In the genomic region with DNA sequence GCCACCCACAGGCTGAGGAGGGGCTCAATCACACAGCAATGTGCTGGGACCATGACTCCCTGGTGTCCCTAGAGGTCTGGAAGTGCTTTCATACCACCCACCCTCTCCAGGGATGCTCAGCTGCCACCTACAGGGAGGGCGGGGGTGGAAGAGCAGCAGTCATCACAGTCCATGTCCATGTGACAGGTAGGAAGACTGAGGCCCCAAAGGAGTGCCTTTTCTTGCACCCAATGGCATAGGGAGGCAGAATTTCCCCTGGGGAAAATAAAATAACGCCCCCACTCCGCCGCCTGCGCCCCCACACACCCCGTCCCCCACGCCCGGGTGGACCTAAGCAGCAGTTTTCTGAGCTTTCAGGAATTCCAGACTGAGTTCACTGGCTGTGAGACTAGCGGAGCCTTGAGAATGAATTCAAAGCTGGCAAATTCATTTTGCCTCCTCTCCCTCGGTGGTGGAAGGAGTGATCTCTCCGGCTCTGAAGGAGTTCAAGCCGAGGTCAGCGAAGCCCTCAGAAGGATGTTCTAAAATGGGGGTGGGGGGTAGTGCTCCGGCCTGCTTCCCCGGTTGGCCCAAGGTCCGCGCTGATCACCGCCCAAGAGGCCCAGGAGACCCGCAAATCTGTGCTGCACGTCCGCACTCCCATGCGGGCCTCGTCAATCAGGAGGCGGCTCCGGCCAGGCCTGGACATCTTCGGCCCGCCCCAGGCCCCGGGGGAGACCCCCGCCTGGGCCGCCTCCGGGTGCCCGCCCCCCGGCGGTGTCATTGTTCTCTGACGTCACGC, we compare ENCODE assay signal across 8 cellular contexts. TPM values are rescaled to one million over a fixed set of nuclear protein-coding genes. Genes with fewer than 3 reads are reported as not detected.
DNase-seq lines count a peak whose midpoint lies in the region; ATAC-seq and TF ChIP-seq lines count a peak whose summit lies in the region.

No MANE protein-coding gene starts in this region.

- intact Hi-C loops in Right ventricle myocardium inferior (cut with DNase I) (loop anchor here (5.0 to 10.0 kb wide), 4 partner anchors 44 to 854 kb away; no protein-coding TSS in a partner anchor), cardiac septum (cut with DNase I) (loop anchor here (2.0 to 10.0 kb wide), 7 partner anchors 42 to 1019 kb away; no protein-coding TSS in a partner anchor)

- no peaks in the 10 kb centered on the region for H3K9me3 Mint-ChIP-seq in stimulated activated naive CD8-positive, alpha-beta T cell treated with anti-CD3 and anti-CD28 coated beads, Interleukin-15, amount 100 ng/mL, for 72 hours

- H3K27ac Mint-ChIP-seq in stimulated activated naive CD8-positive, alpha-beta T cell treated with anti-CD3 and anti-CD28 coated beads, Interleukin-15, amount 100 ng/mL, for 72 hours = no peak overlapping the region

- H3K4me3 Mint-ChIP-seq in stimulated activated naive CD8-positive, alpha-beta T cell treated with anti-CD3 and anti-CD28 coated beads, Interleukin-15, amount 100 ng/mL, for 72 hours = peak overlapping the region; percentile 52 to 87

- peak; percentile 33 for TF ChIP-seq CTCF in astrocyte of the spinal cord (IDR thresholded peaks at IDR 0.05; ENCODE audit: low read depth, low read length)

- peaks cover 8% of the 10 kb centered on the region for H3K27me3 Mint-ChIP-seq in stimulated activated naive CD8-positive, alpha-beta T cell treated with anti-CD3 and anti-CD28 coated beads, Interleukin-15, amount 100 ng/mL, for 72 hours

- H3K4me3 ChIP-seq in astrocyte of the spinal cord (ENCODE audit: low read depth, low read length) = peak overlapping the region; percentile 47

- DNase-seq in Right ventricle myocardium inferior (ENCODE audit: missing footprints) (no peak), cardiac septum (ENCODE audit: low spot score) (no peak), NCI-H1694 treated with DMSO at 0.1 percent for 48 hours (lab: John Stamatoyannopoulos, UW) (peak; percentile 43), astrocyte of the spinal cord (ENCODE audit: low read depth, low spot score) (peak; percentile 36), islet precursor cell (peak; percentile 90), NOMO-1 treated with dmso at 0.1 percent for 144 hours (lab: John Stamatoyannopoulos, UW; ENCODE audit: unreplicated experiment) (no peak)
- no peak for DNase-seq in stimulated activated naive CD8-positive, alpha-beta T cell treated with anti-CD3 and anti-CD28 coated beads, Interleukin-15, amount 100 ng/mL, for 72 hours
- DNase-seq in stimulated activated CD4-positive, alpha-beta T cell treated with anti-CD3 and anti-CD28 coated beads, Interleukin-2, amount 100 ng/mL, for 24 hours = no peak

- H3K4me1 Mint-ChIP-seq in stimulated activated naive CD8-positive, alpha-beta T cell treated with anti-CD3 and anti-CD28 coated beads, Interleukin-15, amount 100 ng/mL, for 72 hours = peaks cover 60% of the 10 kb centered on the region

- in situ Hi-C loops in astrocyte of the spinal cord (cut with HindIII; ENCODE audit: low sequenced_read_pairs) = loop anchor here (25.0 kb wide), 1 partner anchor 129 kb away; no protein-coding TSS in a partner anchor

- ATAC-seq in Right ventricle myocardium inferior = peak; percentile 30
- no peak for ATAC-seq in stimulated activated naive CD8-positive, alpha-beta T cell treated with anti-CD3 and anti-CD28 coated beads, Interleukin-15, amount 100 ng/mL, for 72 hours

RNA-seq across cellular contexts. Expression of a gene that starts 2.1 kb away (rescaled TPM):
- total RNA-seq in Right ventricle myocardium inferior (48.8 TPM), cardiac septum (40.7 TPM)

Comparison
In these comparisons a context has a peak if more than half of its experiments do, and no peak if none do; other contexts are left out.
1. DNase-seq: peak in NCI-H1694 treated with DMSO at 0.1 percent for 48 hours (single experiment), astrocyte of the spinal cord (single experiment) and islet precursor cell (single experiment); none in Right ventricle myocardium inferior (single experiment), cardiac septum (single experiment), stimulated activated naive CD8-positive, alpha-beta T cell treated with anti-CD3 and anti-CD28 coated beads, Interleukin-15, amount 100 ng/mL, for 72 hours (0 of 2), NOMO-1 treated with dmso at 0.1 percent for 144 hours (single experiment) and stimulated activated CD4-positive, alpha-beta T cell treated with anti-CD3 and anti-CD28 coated beads, Interleukin-2, amount 100 ng/mL, for 24 hours (0 of 2).